1 cellular context compared by ENCODE assay signal in genomic region chr14:60508707-60509437, GRCh38.
TF ChIP-seq lines count a peak whose summit lies in the region.

SIX6 (plus strand) TSS chr14:60509146; CDS start chr14:60509399, 253 bp downstream.

TF ChIP-seq in Ishikawa, 13 proteins besides CTCF, POLR2A, EP300 and RAD21 (continued from another document):
- TF ChIP-seq TEAD4 (IDR thresholded peaks at IDR 0.05) (no peak), USF1 (IDR thresholded peaks at IDR 0.05) (no peak), TCF12 (IDR thresholded peaks at IDR 0.05; ENCODE audit: low read depth) (no peak), ZBTB7A (IDR thresholded peaks at IDR 0.05; ENCODE audit: low read depth) (peak; percentile 66; the same call in 1 of the 2 replicates), TAF1 (IDR thresholded peaks at IDR 0.05; ENCODE audit: low read depth) (no peak), YY1 (IDR thresholded peaks at IDR 0.05; ENCODE audit: low read depth) (no peak), CEBPB (IDR thresholded peaks at IDR 0.05) (no peak), FOXM1 (IDR thresholded peaks at IDR 0.05; ENCODE audit: borderline replicate concordance, low read depth) (no peak), MAX (IDR thresholded peaks at IDR 0.05) (peak; percentile 66; the same call in 1 of the 2 replicates), EGR1 (IDR thresholded peaks at IDR 0.05) (no peak), CREB1 (IDR thresholded peaks at IDR 0.05; ENCODE audit: low read depth) (no peak)
